In genomic region chr17:4256952-4257351, GRCh38 we compare ENCODE assay signal across 15 cellular contexts. TPM values are rescaled to one million over a fixed set of nuclear protein-coding genes. Genes with fewer than 3 reads are reported as not detected.
A peak's percentile ranks its signal among the peaks of the same experiment; 100 is the strongest.
DNase-seq lines count a peak whose midpoint lies in the region; ATAC-seq and TF ChIP-seq lines count a peak whose summit lies in the region.
"Had no signal": no experiment of that assay in that cellular context is flagged by ENCODE, and none has a peak within 500 bp of the region (broad histone marks: within the 10 kb centered on the region; RNA-seq: fewer than 3 reads in every experiment).

No MANE protein-coding gene starts in this region.

- no peak for ATAC-seq in CD8-positive, alpha-beta T cell
- ATAC-seq in activated T-cell treated with anti-CD3 and anti-CD28 coated beads, Interleukin-2, amount 50 U/mL, for 72 hours (replicated peaks in 1 of 2), result peak; percentile 94 to 97

- intact Hi-C loops in CD8-positive, alpha-beta T cell (cut with DNase I, micrococcal nuclease), result no loop called here

- TF ChIP-seq CTCF in CD8-positive, alpha-beta T cell (IDR thresholded peaks at IDR 0.05), result no peak
- no peak for TF ChIP-seq CTCF in Peyer's patch (IDR thresholded peaks at IDR 0.05)

- WGBS in GM23248 (ENCODE audit: low coverage in 1 of 2, low lambda C conversion rate in 2 of 2, missing lambda C conversion rate in 2 of 2), 2 experiments, result 92 to 97% methylated on average over 2 of the region's 2 CpGs

- no peak for DNase-seq in CD8-positive, alpha-beta T cell
- peak; percentile 42 for DNase-seq in GM23248
- DNase-seq in activated T-cell treated with anti-CD3 and anti-CD28 coated beads, Interleukin-2, amount 50 U/mL, for 72 hours, result peak in 1 of 2 donors; percentile 23
- peak; percentile 50 for DNase-seq in iris pigment epithelial cell (ENCODE audit: low read depth)
- no peak for DNase-seq in Peyer's patch
- no peak for DNase-seq in cerebellar nuclear complex (lab: John Stamatoyannopoulos, UW)
- no peak for DNase-seq in activated naive CD4-positive, alpha-beta T cell treated with Interleukin-2 at 50 U/mL for 16 hours
- DNase-seq: activated naive CD4-positive, alpha-beta T cell treated with anti-CD3 and anti-CD28 coated beads, Interleukin-2, amount 50 U/mL, for 16 hours; GF-D8; kidney; NCI-H1105 treated with DMSO at 0.1 percent for 48 hours; tibial artery; WERI-Rb-1 had no signal

- no peaks in the 10 kb centered on the region for H3K27me3 ChIP-seq in CD8-positive, alpha-beta T cell (ENCODE audit: insufficient read depth, low read length)
- H3K27me3 ChIP-seq in GM23248 (replicated peaks; ENCODE audit: insufficient read depth), result no peaks in the 10 kb centered on the region
- no peaks in the 10 kb centered on the region for H3K27me3 ChIP-seq in Peyer's patch
- H3K27me3 ChIP-seq: tibial artery had no signal

- H3K27ac ChIP-seq in CD8-positive, alpha-beta T cell (ENCODE audit: low read depth, low read length), result no peak overlapping the region
- no peak overlapping the region for H3K27ac ChIP-seq in GM23248
- no peak overlapping the region for H3K27ac ChIP-seq in Peyer's patch
- H3K27ac ChIP-seq: tibial artery, WERI-Rb-1 had no signal

- no peaks in the 10 kb centered on the region for H3K36me3 ChIP-seq in CD8-positive, alpha-beta T cell (ENCODE audit: insufficient read depth, low read length)
- H3K36me3 ChIP-seq in GM23248 (ENCODE audit: low read depth) (peaks cover 14% of the 10 kb centered on the region; the same call in 1 of the 2 replicates), Peyer's patch (peaks cover 0 to 6% (median 0%) of the 10 kb centered on the region in 3 donors)

- no peaks in the 10 kb centered on the region for H3K27me3 Mint-ChIP-seq in CD8-positive, alpha-beta T cell (ENCODE audit: low read depth)
- no peaks in the 10 kb centered on the region for H3K27me3 Mint-ChIP-seq in activated T-cell treated with anti-CD3 and anti-CD28 coated beads, Interleukin-2, amount 50 U/mL, for 72 hours (ENCODE audit: low read depth)
- H3K27me3 Mint-ChIP-seq: memory B cell had no signal

- in situ Hi-C loops in GM23248 (cut with MboI), result no loop called here

- H3K4me3 ChIP-seq in CD8-positive, alpha-beta T cell (ENCODE audit: low read depth, low read length), result no peak overlapping the region
- no peak overlapping the region for H3K4me3 ChIP-seq in GM23248
- no peak overlapping the region for H3K4me3 ChIP-seq in Peyer's patch
- H3K4me3 ChIP-seq: tibial artery had no signal

- H3K27ac Mint-ChIP-seq in CD8-positive, alpha-beta T cell, result peak overlapping the region; percentile 15
- peak overlapping the region; percentile 12 for H3K27ac Mint-ChIP-seq in activated T-cell treated with anti-CD3 and anti-CD28 coated beads, Interleukin-2, amount 50 U/mL, for 72 hours
- H3K27ac Mint-ChIP-seq: memory B cell had no signal

- H3K4me3 Mint-ChIP-seq in CD8-positive, alpha-beta T cell, result no peak overlapping the region
- peak overlapping the region in 1 of 2 donors; percentile 7 for H3K4me3 Mint-ChIP-seq in activated T-cell treated with anti-CD3 and anti-CD28 coated beads, Interleukin-2, amount 50 U/mL, for 72 hours
- H3K4me3 Mint-ChIP-seq: memory B cell, neural crest cell had no signal

- no peak overlapping the region for H3K9ac ChIP-seq in GM23248

- peaks cover 54% of the 10 kb centered on the region for H3K4me1 Mint-ChIP-seq in CD8-positive, alpha-beta T cell (ENCODE audit: low read depth)
- H3K4me1 Mint-ChIP-seq in activated T-cell treated with anti-CD3 and anti-CD28 coated beads, Interleukin-2, amount 50 U/mL, for 72 hours (ENCODE audit: low read depth), result peaks cover 39% of the 10 kb centered on the region

- peaks cover 44% of the 10 kb centered on the region for H3K36me3 Mint-ChIP-seq in CD8-positive, alpha-beta T cell
- peaks cover 13 to 30% of the 10 kb centered on the region in 2 donors for H3K36me3 Mint-ChIP-seq in activated T-cell treated with anti-CD3 and anti-CD28 coated beads, Interleukin-2, amount 50 U/mL, for 72 hours (ENCODE audit: insufficient read depth in 2 of 2)

- POLR2A ChIA-PET in CD8-positive, alpha-beta T cell (lab: Charles Lee), result no interaction called here

- no peaks in the 10 kb centered on the region for H3F3A ChIP-seq in GM23248 (ENCODE audit: insufficient read depth)

- H3K9me2 ChIP-seq in GM23248 (ENCODE audit: insufficient read depth), result no peaks in the 10 kb centered on the region

- no peak overlapping the region for H3K4me2 ChIP-seq in GM23248 (ENCODE audit: unreplicated experiment)

- H3K9me3 ChIP-seq in CD8-positive, alpha-beta T cell (ENCODE audit: low read length), result no peaks in the 10 kb centered on the region
- H3K9me3 ChIP-seq in GM23248 (ENCODE audit: low read depth), result no peaks in the 10 kb centered on the region
- peaks cover 0 to 5% (median 0%) of the 10 kb centered on the region in 4 donors for H3K9me3 ChIP-seq in Peyer's patch

- H3K4me1 ChIP-seq in CD8-positive, alpha-beta T cell (ENCODE audit: insufficient read depth, low read length), result peaks cover 2% of the 10 kb centered on the region
- no peaks in the 10 kb centered on the region for H3K4me1 ChIP-seq in GM23248 (ENCODE audit: insufficient read depth)
- peaks cover 0 to under 1% (median 0%) of the 10 kb centered on the region in 4 donors for H3K4me1 ChIP-seq in Peyer's patch

- TF ChIP-seq POLR2A in Peyer's patch (IDR thresholded peaks at IDR 0.05), result no peak

- H3K9me3 Mint-ChIP-seq in CD8-positive, alpha-beta T cell, result no peaks in the 10 kb centered on the region
- H3K9me3 Mint-ChIP-seq in activated T-cell treated with anti-CD3 and anti-CD28 coated beads, Interleukin-2, amount 50 U/mL, for 72 hours, result peaks cover 6% of the 10 kb centered on the region in 2 donors

- H2AFZ ChIP-seq in GM23248, result no peak overlapping the region

- peaks cover 9% of the 10 kb centered on the region; the same call in 1 of the 2 replicates for H4K20me1 ChIP-seq in GM23248 (ENCODE audit: insufficient read depth)

- peaks cover 100% of the 10 kb centered on the region for H3K79me2 ChIP-seq in GM23248 (ENCODE audit: insufficient read depth)

- CTCF ChIA-PET in CD8-positive, alpha-beta T cell (lab: Charles Lee), result interaction anchor here (0.6 to 1.0 kb wide), 2 partner anchors 41 to 398 kb away, joined by 3 to 4 read pairs; no protein-coding TSS in a partner anchor

RNA-seq across cellular contexts. Expression of gene ANKFY1, which starts 6.8 kb away (rescaled TPM):
- 10 to 100 TPM; 26.2 to 28.6 TPM for total RNA-seq in CD8-positive, alpha-beta T cell
- total RNA-seq in GM23248 (2014; rRNA removed; shearing (Covaris generic)), result 24.2 TPM in 2 replicates
- 19.5 and 20.1 TPM in 2 replicates for polyA plus RNA-seq in GM23248 (2016; fragmentation: Nextera tagmentation; extraction: Ambion mirVana)
- total RNA-seq in activated T-cell treated with anti-CD3 and anti-CD28 coated beads, Interleukin-2, amount 50 U/mL, for 72 hours, result 10 to 100 TPM; 36.4 to 37.9 TPM
- 10 to 100 TPM; 40.8 to 57.1 (median 48.5) TPM for total RNA-seq in Peyer's patch

Comparison
In these comparisons a context has a peak if more than half of its experiments do, and no peak if none do; other contexts are left out.
1. DNase-seq: peak in GM23248 (single experiment) and iris pigment epithelial cell (single experiment); none in CD8-positive, alpha-beta T cell (0 of 7), Peyer's patch (0 of 3), cerebellar nuclear complex (0 of 2) and activated naive CD4-positive, alpha-beta T cell treated with Interleukin-2 at 50 U/mL for 16 hours (single experiment).